21 cellular contexts compared by ENCODE assay signal in genomic region chr21:34113842-34114241, GRCh38. TPM values are rescaled to one million over a fixed set of nuclear protein-coding genes. Genes with fewer than 3 reads are reported as not detected.
DNase-seq lines count a peak whose midpoint lies in the region.
"Had no signal": no experiment of that assay in that cellular context is flagged by ENCODE, and none has a peak within 500 bp of the region (broad histone marks: within the 10 kb centered on the region; RNA-seq: fewer than 3 reads in every experiment).

No MANE protein-coding gene starts in this region.

- peaks cover 29% of the 10 kb centered on the region for H3K79me1 ChIP-seq in mesendoderm (ENCODE audit: low read length)

- H3K23ac ChIP-seq in mesendoderm (ENCODE audit: low read length): no peak overlapping the region

- peaks cover 10% of the 10 kb centered on the region for H3K4me1 ChIP-seq in mesendoderm (ENCODE audit: control insufficient read depth, low read depth, low read length)
- H3K4me1 ChIP-seq in Karpas-422 (ENCODE audit: low read length): peaks cover 8% of the 10 kb centered on the region; the same call in 1 of the 2 replicates

- H3K27me3 Mint-ChIP-seq in activated CD4-positive, alpha-beta memory T cell treated with anti-CD3 and anti-CD28 coated beads, Interleukin-2, amount 10 ng/mL, durations not matched to agents 7 days and 5 days: no peaks in the 10 kb centered on the region
- H3K27me3 Mint-ChIP-seq: activated B cell treated with CpG ODN at 0.5 μM for 24 hours had no signal

- H3K27ac ChIP-seq in mesendoderm (ENCODE audit: low read depth, low read length) (no peak overlapping the region), Karpas-422 (ENCODE audit: low read length) (no peak overlapping the region)
- H3K27ac ChIP-seq: C4-2B, right atrium auricular region had no signal

- no peak overlapping the region for H3K4me2 ChIP-seq in mesendoderm (ENCODE audit: low read length)
- no peak overlapping the region for H3K4me2 ChIP-seq in Karpas-422 (ENCODE audit: low read depth, low read length, poor library complexity, severe bottlenecking)

- H2BK15ac ChIP-seq in mesendoderm (replicated peaks; ENCODE audit: low read depth): no peak overlapping the region

- no peaks in the 10 kb centered on the region for H3K36me3 ChIP-seq in mesendoderm (ENCODE audit: control insufficient read depth, insufficient read depth, low read length)
- H3K36me3 ChIP-seq in Karpas-422 (ENCODE audit: insufficient read depth, low read length): 0 out of 2 replicates have a peak, but pooled peaks cover 4% of the 10 kb centered on the region
- H3K36me3 ChIP-seq: right atrium auricular region had no signal

- peaks cover 52% of the 10 kb centered on the region for H3K36me3 Mint-ChIP-seq in activated CD4-positive, alpha-beta memory T cell treated with anti-CD3 and anti-CD28 coated beads, Interleukin-2, amount 10 ng/mL, durations not matched to agents 7 days and 5 days (ENCODE audit: low read depth)

- H3K9me3 Mint-ChIP-seq in activated CD4-positive, alpha-beta memory T cell treated with anti-CD3 and anti-CD28 coated beads, Interleukin-2, amount 10 ng/mL, durations not matched to agents 7 days and 5 days: no peaks in the 10 kb centered on the region
- H3K9me3 Mint-ChIP-seq: activated B cell treated with CpG ODN at 0.5 μM for 24 hours had no signal

- peaks cover 10% of the 10 kb centered on the region for H3K4me1 Mint-ChIP-seq in activated CD4-positive, alpha-beta memory T cell treated with anti-CD3 and anti-CD28 coated beads, Interleukin-2, amount 10 ng/mL, durations not matched to agents 7 days and 5 days

- no peak overlapping the region for H4K8ac ChIP-seq in mesendoderm (ENCODE audit: low read depth, low read length)

- H3K9ac ChIP-seq in mesendoderm (ENCODE audit: low read length): no peak overlapping the region
- no peak overlapping the region for H3K9ac ChIP-seq in Karpas-422 (ENCODE audit: low read length)

- H3K9me2 ChIP-seq in Karpas-422 (replicated peaks; ENCODE audit: insufficient read depth, low read length): no peaks in the 10 kb centered on the region

- H3K27ac Mint-ChIP-seq in activated CD4-positive, alpha-beta memory T cell treated with anti-CD3 and anti-CD28 coated beads, Interleukin-2, amount 10 ng/mL, durations not matched to agents 7 days and 5 days: no peak overlapping the region
- H3K27ac Mint-ChIP-seq: activated B cell treated with CpG ODN at 0.5 μM for 24 hours had no signal

- H3K4me3 Mint-ChIP-seq in activated CD4-positive, alpha-beta memory T cell treated with anti-CD3 and anti-CD28 coated beads, Interleukin-2, amount 10 ng/mL, durations not matched to agents 7 days and 5 days: no peak overlapping the region
- H3K4me3 Mint-ChIP-seq: activated B cell treated with CpG ODN at 0.5 μM for 24 hours had no signal

- no peaks in the 10 kb centered on the region for H3K9me3 ChIP-seq in Karpas-422 (ENCODE audit: low read length)
- H3K9me3 ChIP-seq: mucosa of descending colon, right atrium auricular region had no signal

- H2BK120ac ChIP-seq in mesendoderm (ENCODE audit: low read depth, low read length): no peak overlapping the region

- no peak overlapping the region for H2AK5ac ChIP-seq in mesendoderm (ENCODE audit: low read length)

- no peak overlapping the region for H2BK5ac ChIP-seq in mesendoderm (ENCODE audit: low read length)

- no peak overlapping the region for H3K4me3 ChIP-seq in mesendoderm (ENCODE audit: low read length)
- no peak overlapping the region for H3K4me3 ChIP-seq in Karpas-422 (ENCODE audit: low read length)
- H3K4me3 ChIP-seq: mucosa of descending colon, right atrium auricular region had no signal

- CTCF ChIA-PET in activated CD4-positive, alpha-beta memory T cell treated with anti-CD3 and anti-CD28 coated beads, Interleukin-2, amount 10 ng/mL, durations not matched to agents 7 days and 5 days (lab: Charles Lee): interaction anchor here (0.5 to 1.0 kb wide), 2 partner anchors 182 to 189 kb away, joined by 3 read pairs; no protein-coding TSS in a partner anchor

- H3K18ac ChIP-seq in mesendoderm (ENCODE audit: low read length): no peak overlapping the region

- WGBS in mesendoderm (ENCODE audit: extremely low coverage, insufficient coverage, low lambda C conversion rate): no CpG with 5 or more reads among the region's 2 CpGs

- no peaks in the 10 kb centered on the region for H3K27me3 ChIP-seq in mesendoderm (ENCODE audit: insufficient read depth, low read length, poor library complexity)
- H3K27me3 ChIP-seq in Karpas-422 (ENCODE audit: low read length): no peaks in the 10 kb centered on the region
- H3K27me3 ChIP-seq: right atrium auricular region had no signal

- H3K79me2 ChIP-seq in mesendoderm (ENCODE audit: control insufficient read depth, insufficient read depth, low read length) (peaks cover 33% of the 10 kb centered on the region), Karpas-422 (ENCODE audit: low read length) (peaks cover 99% of the 10 kb centered on the region)

- no peaks in the 10 kb centered on the region for H4K20me1 ChIP-seq in Karpas-422 (ENCODE audit: insufficient read depth, low read depth, low read length)

- H2AFZ ChIP-seq in Karpas-422 (ENCODE audit: low read length): no peak overlapping the region

- no peak overlapping the region for H4K5ac ChIP-seq in mesendoderm (ENCODE audit: low read length)

- H3K4ac ChIP-seq in mesendoderm (ENCODE audit: low read depth, low read length): no peak overlapping the region

- no peak overlapping the region for H3K56ac ChIP-seq in mesendoderm (ENCODE audit: low read length)

- POLR2A ChIA-PET in activated CD4-positive, alpha-beta memory T cell treated with anti-CD3 and anti-CD28 coated beads, Interleukin-2, amount 10 ng/mL, durations not matched to agents 7 days and 5 days (lab: Charles Lee): no interaction called here

- DNase-seq in NCI-H146 (lab: John Stamatoyannopoulos, UW) (peak; percentile 10), NCI-H146 treated with DMSO at 0.1 percent for 48 hours (lab: John Stamatoyannopoulos, UW; ENCODE audit: unreplicated experiment) (no peak), M059J (ENCODE audit: low read depth) (peak; percentile 64), amniotic epithelial cell (ENCODE audit: low read depth) (peak; percentile 41), mesendoderm (peak; percentile 78), Karpas-422 (no peak)
- DNase-seq in activated CD4-positive, alpha-beta memory T cell treated with anti-CD3 and anti-CD28 coated beads, Interleukin-2, amount 10 ng/mL, durations not matched to agents 7 days and 5 days: no peak
- no peak for DNase-seq in NK-92 treated with Interleukin-12 subunit alpha and Interleukin-12 subunit beta, amount 100 ng/mL, for 24 hours (lab: John Stamatoyannopoulos, UW)
- DNase-seq: activated B cell treated with CpG ODN at 0.5 μM for 24 hours; activated CD8-positive, alpha-beta memory T cell treated with anti-CD3 and anti-CD28 coated beads for 24 hours; DMS79 treated with DMSO at 0.1 percent for 48 hours; foreskin fibroblast; left colon; MM.1S; mucosa of descending colon; NCI-H446 treated with DMSO at 0.1 percent for 48 hours; occipital lobe; SHP77 treated with DMSO at 0.1 percent for 48 hours; T-helper 2 cell had no signal

RNA-seq across cellular contexts. Expression of gene MRPS6, which starts 40.5 kb away (rescaled TPM):
- total RNA-seq in M059J (2014; rRNA removed; shearing (Covaris generic)): 46.3 and 72.1 TPM in 2 replicates
- 190 TPM for polyA plus RNA-seq in mesendoderm (2013, experiment 1 of 2)
- 187 TPM for polyA plus RNA-seq in mesendoderm (2013, experiment 2 of 2)
- 10 to 100 TPM; 75.2 to 79.2 TPM for total RNA-seq in activated CD4-positive, alpha-beta memory T cell treated with anti-CD3 and anti-CD28 coated beads, Interleukin-2, amount 10 ng/mL, durations not matched to agents 7 days and 5 days
- 28.4 and 56.8 TPM in 2 replicates for total RNA-seq in Karpas-422 (2014; rRNA removed; shearing (Covaris generic); ENCODE audit: low replicate concordance)

RNA-seq across cellular contexts. Expression of gene SLC5A3, which starts 40.5 kb away (rescaled TPM):
- 21.8 and 33.2 TPM in 2 replicates for total RNA-seq in M059J (2014; rRNA removed; shearing (Covaris generic))
- 2.9 TPM for polyA plus RNA-seq in mesendoderm (2013, experiment 1 of 2)
- polyA plus RNA-seq in mesendoderm (2013, experiment 2 of 2): 2.9 TPM
- 10 to 100 TPM; 23.3 to 26.0 TPM for total RNA-seq in activated CD4-positive, alpha-beta memory T cell treated with anti-CD3 and anti-CD28 coated beads, Interleukin-2, amount 10 ng/mL, durations not matched to agents 7 days and 5 days
- 23.7 and 55.0 TPM in 2 replicates for total RNA-seq in Karpas-422 (2014; rRNA removed; shearing (Covaris generic); ENCODE audit: low replicate concordance)

Comparison
In these comparisons a context has a peak if more than half of its experiments do, and no peak if none do; other contexts are left out.
1. DNase-seq: peak in NCI-H146 (single experiment), M059J (single experiment), amniotic epithelial cell (single experiment) and mesendoderm (single experiment); none in NCI-H146 treated with DMSO at 0.1 percent for 48 hours (single experiment), activated CD4-positive, alpha-beta memory T cell treated with anti-CD3 and anti-CD28 coated beads, Interleukin-2, amount 10 ng/mL, durations not matched to agents 7 days and 5 days (single experiment), NK-92 treated with Interleukin-12 subunit alpha and Interleukin-12 subunit beta, amount 100 ng/mL, for 24 hours (single experiment) and Karpas-422 (single experiment).